Comparison of ENCODE assay signal across 22 cellular contexts in genomic region chr4:16827045-16827444, GRCh38.
"Had no signal": no experiment of that assay in that cellular context is flagged by ENCODE, and none has a peak within 500 bp of the region (broad histone marks: within the 10 kb centered on the region; RNA-seq: fewer than 3 reads in every experiment).

No MANE protein-coding gene starts in this region.

- H3K27me3 Mint-ChIP-seq: activated CD4-positive, alpha-beta T cell treated with anti-CD3 and anti-CD28 coated beads, Interleukin-2, amount 10 ng/mL, durations not matched to agents 24 days and 14 days; natural killer cell treated with Interleukin-12 subunit alpha and Interleukin-12 subunit beta and Interleukin-15 and Interleukin-18, amount 100 ng/mL, for 72 hours had no signal

- H3K4me1 Mint-ChIP-seq: activated CD4-positive, alpha-beta T cell treated with anti-CD3 and anti-CD28 coated beads, Interleukin-2, amount 10 ng/mL, durations not matched to agents 24 days and 14 days; activated naive CD8-positive, alpha-beta T cell treated with anti-CD3 and anti-CD28 coated beads for 36 hours had no signal

- H3K27me3 ChIP-seq: brain microvascular endothelial cell, gastrocnemius medialis, suprapubic skin, upper lobe of right lung had no signal

- H3K4me3 ChIP-seq: gastrocnemius medialis, suprapubic skin, upper lobe of right lung had no signal

- H3K4me1 ChIP-seq: suprapubic skin, upper lobe of right lung had no signal

- H3K27ac ChIP-seq: brain microvascular endothelial cell had no signal

- H3K27ac Mint-ChIP-seq: activated CD4-positive, alpha-beta T cell treated with anti-CD3 and anti-CD28 coated beads, Interleukin-2, amount 10 ng/mL, durations not matched to agents 24 days and 14 days; activated CD8-positive, alpha-beta T cell treated with anti-CD3 and anti-CD28 coated beads, Interleukin-2, amount 10 ng/mL, durations not matched to agents 7 days and 5 days; activated naive CD8-positive, alpha-beta T cell treated with anti-CD3 and anti-CD28 coated beads for 36 hours; natural killer cell treated with Interleukin-12 subunit alpha and Interleukin-12 subunit beta and Interleukin-15 and Interleukin-18, amount 100 ng/mL, for 72 hours; progenitor cell of endocrine pancreas had no signal

- H3K36me3 ChIP-seq: brain microvascular endothelial cell, gastrocnemius medialis, suprapubic skin, upper lobe of right lung had no signal

- ATAC-seq: activated CD8-positive, alpha-beta T cell treated with anti-CD3 and anti-CD28 coated beads, Interleukin-2, amount 10 ng/mL, durations not matched to agents 7 days and 5 days; gastrocnemius medialis; natural killer cell treated with Interleukin-12 subunit alpha and Interleukin-12 subunit beta and Interleukin-15 and Interleukin-18, amount 100 ng/mL, for 72 hours; stimulated activated naive CD8-positive, alpha-beta T cell treated with anti-CD3 and anti-CD28 coated beads, Interleukin-15, Interleukin-2, amounts not matched to agents 100 U/mL and 50 U/mL, for 24 hours; upper lobe of right lung had no signal

- H3K9me3 Mint-ChIP-seq: activated CD4-positive, alpha-beta T cell treated with anti-CD3 and anti-CD28 coated beads, Interleukin-2, amount 10 ng/mL, durations not matched to agents 24 days and 14 days; activated naive CD8-positive, alpha-beta T cell treated with anti-CD3 and anti-CD28 coated beads for 36 hours; natural killer cell treated with Interleukin-12 subunit alpha and Interleukin-12 subunit beta and Interleukin-15 and Interleukin-18, amount 100 ng/mL, for 72 hours had no signal

- H3K9me3 ChIP-seq: gastrocnemius medialis, suprapubic skin, upper lobe of right lung had no signal

- H3K4me3 Mint-ChIP-seq: activated CD4-positive, alpha-beta T cell treated with anti-CD3 and anti-CD28 coated beads, Interleukin-2, amount 10 ng/mL, durations not matched to agents 24 days and 14 days; activated CD8-positive, alpha-beta T cell treated with anti-CD3 and anti-CD28 coated beads, Interleukin-2, amount 10 ng/mL, durations not matched to agents 7 days and 5 days; activated naive CD8-positive, alpha-beta T cell treated with anti-CD3 and anti-CD28 coated beads for 36 hours; natural killer cell treated with Interleukin-12 subunit alpha and Interleukin-12 subunit beta and Interleukin-15 and Interleukin-18, amount 100 ng/mL, for 72 hours had no signal

- H3K36me3 Mint-ChIP-seq: activated naive CD8-positive, alpha-beta T cell treated with anti-CD3 and anti-CD28 coated beads for 36 hours; natural killer cell treated with Interleukin-12 subunit alpha and Interleukin-12 subunit beta and Interleukin-15 and Interleukin-18, amount 100 ng/mL, for 72 hours had no signal

- DNase-seq: activated CD4-positive, alpha-beta T cell treated with anti-CD3 and anti-CD28 coated beads, Interleukin-2, amount 10 ng/mL, durations not matched to agents 24 days and 14 days; activated CD4-positive, CD25-positive, alpha-beta regulatory T cell; activated CD8-positive, alpha-beta memory T cell treated with anti-CD3 and anti-CD28 coated beads, Interleukin-2, amount 50 U/mL, for 4 hours; activated CD8-positive, alpha-beta T cell treated with anti-CD3 and anti-CD28 coated beads, Interleukin-2, amount 10 ng/mL, durations not matched to agents 7 days and 5 days; activated effector memory CD4-positive, alpha-beta T cell treated with anti-CD3 and anti-CD28 coated beads, Interleukin-2, amount 50 U/mL, for 16 hours; activated naive CD8-positive, alpha-beta T cell treated with anti-CD3 and anti-CD28 coated beads for 36 hours; activated T-cell treated with anti-CD3 and anti-CD28 coated beads, Interleukin-2, amount 50 U/mL, for 48 hours; brain microvascular endothelial cell; cortex of kidney; effector memory CD4-positive, alpha-beta T cell; erythroblast; gastrocnemius medialis; kidney; small intestine; stimulated activated CD4-positive, alpha-beta T cell treated with anti-CD3 and anti-CD28 coated beads, Interleukin-4, amount 100 ng/mL, for 4 hours; stimulated activated CD8-positive, alpha-beta memory T cell treated with anti-CD3 and anti-CD28 coated beads, Interleukin-4, amount 100 ng/mL, for 48 hours; stimulated activated naive CD8-positive, alpha-beta T cell treated with anti-CD3 and anti-CD28 coated beads, Interleukin-15, Interleukin-2, amounts not matched to agents 100 U/mL and 50 U/mL, for 24 hours; T-helper 2 cell; upper lobe of right lung had no signal
